1 cellular context compared by ENCODE assay signal in the genomic region with DNA sequence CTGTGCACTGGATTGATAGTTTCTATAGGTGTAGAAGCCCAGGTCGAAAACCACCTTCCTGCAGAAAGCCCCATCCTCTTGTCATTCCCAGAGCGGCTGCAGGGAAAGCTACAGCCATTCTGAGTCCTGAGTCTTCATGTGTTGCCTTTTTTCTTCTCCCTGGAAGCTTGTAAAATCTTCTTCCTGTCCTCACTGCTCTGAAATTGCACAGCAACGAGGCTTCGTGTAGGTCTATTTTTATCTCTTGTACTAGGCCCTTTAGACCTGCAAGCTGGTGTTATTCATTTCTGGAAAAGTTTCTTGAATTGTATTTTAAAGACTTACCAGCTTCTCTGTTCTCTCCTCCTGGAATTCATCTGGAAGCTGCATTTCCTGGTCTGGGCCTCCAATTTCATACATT.
TF ChIP-seq lines count a peak whose summit lies in the region.

No MANE protein-coding gene starts in this region.

TF ChIP-seq in IMR-90, 13 proteins besides CTCF, POLR2A, EP300 and RAD21:
- TF ChIP-seq, protein P1, sequence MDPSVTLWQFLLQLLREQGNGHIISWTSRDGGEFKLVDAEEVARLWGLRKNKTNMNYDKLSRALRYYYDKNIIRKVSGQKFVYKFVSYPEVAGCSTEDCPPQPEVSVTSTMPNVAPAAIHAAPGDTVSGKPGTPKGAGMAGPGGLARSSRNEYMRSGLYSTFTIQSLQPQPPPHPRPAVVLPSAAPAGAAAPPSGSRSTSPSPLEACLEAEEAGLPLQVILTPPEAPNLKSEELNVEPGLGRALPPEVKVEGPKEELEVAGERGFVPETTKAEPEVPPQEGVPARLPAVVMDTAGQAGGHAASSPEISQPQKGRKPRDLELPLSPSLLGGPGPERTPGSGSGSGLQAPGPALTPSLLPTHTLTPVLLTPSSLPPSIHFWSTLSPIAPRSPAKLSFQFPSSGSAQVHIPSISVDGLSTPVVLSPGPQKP (IDR thresholded peaks at IDR 0.05; ENCODE audit: borderline replicate concordance, low read depth, low read length) = no peak
- no peak for TF ChIP-seq CHD1 (IDR thresholded peaks at IDR 0.05; ENCODE audit: low read depth, low read length)
- no peak for TF ChIP-seq CEBPB (IDR thresholded peaks at IDR 0.05; ENCODE audit: low read depth, low read length)
- no peak for TF ChIP-seq RFX5 (IDR thresholded peaks at IDR 0.05; ENCODE audit: low read depth, low read length)
- no peak for TF ChIP-seq MXI1 (IDR thresholded peaks at IDR 0.05; ENCODE audit: borderline replicate concordance, low read depth, low read length)
- TF ChIP-seq, protein P2, sequence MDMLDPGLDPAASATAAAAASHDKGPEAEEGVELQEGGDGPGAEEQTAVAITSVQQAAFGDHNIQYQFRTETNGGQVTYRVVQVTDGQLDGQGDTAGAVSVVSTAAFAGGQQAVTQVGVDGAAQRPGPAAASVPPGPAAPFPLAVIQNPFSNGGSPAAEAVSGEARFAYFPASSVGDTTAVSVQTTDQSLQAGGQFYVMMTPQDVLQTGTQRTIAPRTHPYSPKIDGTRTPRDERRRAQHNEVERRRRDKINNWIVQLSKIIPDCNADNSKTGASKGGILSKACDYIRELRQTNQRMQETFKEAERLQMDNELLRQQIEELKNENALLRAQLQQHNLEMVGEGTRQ (IDR thresholded peaks at IDR 0.05; ENCODE audit: low read depth, low read length) = no peak
- no peak for TF ChIP-seq SMC3 (IDR thresholded peaks at IDR 0.05; ENCODE audit: low read depth, low read length)
- no peak for TF ChIP-seq BHLHE40 (IDR thresholded peaks at IDR 0.05; ENCODE audit: low read depth, low read length)
- no peak for TF ChIP-seq FOS (IDR thresholded peaks at IDR 0.05; ENCODE audit: low read depth, low read length)
- no peak for TF ChIP-seq MAZ (IDR thresholded peaks at IDR 0.05; ENCODE audit: borderline replicate concordance, low read depth, low read length)
- TF ChIP-seq MAFK (IDR thresholded peaks at IDR 0.05; ENCODE audit: low read depth, low read length) = no peak
